Comparison of ENCODE assay signal across 8 cellular contexts in the genomic region with DNA sequence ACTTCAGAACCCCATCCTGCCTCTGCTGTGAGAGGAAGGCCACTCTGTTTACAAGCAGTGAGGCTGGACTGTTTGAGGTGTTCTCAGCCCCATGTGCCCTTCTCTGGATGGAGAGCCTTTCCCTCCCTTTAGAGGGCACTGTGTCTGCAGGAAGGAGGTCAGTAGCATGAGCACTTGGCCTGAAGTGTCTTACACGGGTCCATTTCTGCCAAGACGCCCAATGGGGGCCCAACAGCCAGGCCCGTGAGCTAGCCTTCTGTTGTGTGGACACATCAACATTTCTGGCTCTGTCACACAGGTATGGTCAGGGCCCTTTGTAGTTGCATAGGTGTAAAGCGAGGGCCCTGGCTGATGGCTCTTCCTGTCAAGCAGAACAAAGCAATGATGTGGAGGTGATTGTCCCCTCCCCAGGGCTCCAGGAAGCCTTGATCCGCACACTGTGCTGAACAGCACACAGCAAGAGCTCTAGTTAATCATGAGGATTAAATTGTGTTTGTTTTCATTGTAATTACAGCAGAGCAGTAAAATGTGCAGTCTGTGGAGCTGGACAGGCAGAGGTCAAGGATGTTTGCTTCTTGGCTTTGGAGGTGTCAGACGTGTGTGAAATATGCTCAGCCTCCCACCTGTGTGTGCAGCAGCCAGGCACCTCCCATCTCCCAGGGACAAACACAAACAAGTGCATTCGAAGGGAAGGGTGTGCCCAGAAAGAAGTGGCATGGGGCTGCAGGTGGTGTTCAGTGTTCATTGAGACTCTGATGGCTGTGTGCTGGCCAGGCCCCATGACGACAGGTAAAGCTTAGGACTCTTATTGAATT.
DNase-seq lines count a peak whose midpoint lies in the region; ATAC-seq, FAIRE-seq and TF ChIP-seq lines count a peak whose summit lies in the region.

No MANE protein-coding gene starts in this region.

- no peaks in the 10 kb centered on the region for H4K20me1 ChIP-seq in endothelial cell of umbilical vein (replicated peaks; ENCODE audit: control insufficient read depth, extremely low read depth, insufficient read depth, low read length)

- no peak overlapping the region for H3K27ac Mint-ChIP-seq in activated naive CD8-positive, alpha-beta T cell treated with anti-CD3 and anti-CD28 coated beads, Interleukin-2, amount 10 ng/mL, durations not matched to agents 7 days and 5 days
- H3K27ac Mint-ChIP-seq in activated naive CD8-positive, alpha-beta T cell treated with anti-CD3 and anti-CD28 coated beads for 36 hours = no peak overlapping the region

- BruUV-seq in endothelial cell of umbilical vein (replicated peaks; lab: Mats Ljungman, UMichigan) = no TSS peak

- H3K27me3 ChIP-seq in endothelial cell of umbilical vein (ENCODE audit: control insufficient read depth in 2 of 2, insufficient read depth in 2 of 2, low read length in 2 of 2) (no peaks in the 10 kb centered on the region), tibial artery (no peaks in the 10 kb centered on the region)

- H3K4me1 Mint-ChIP-seq in activated naive CD8-positive, alpha-beta T cell treated with anti-CD3 and anti-CD28 coated beads, Interleukin-2, amount 10 ng/mL, durations not matched to agents 7 days and 5 days = peaks cover 2% of the 10 kb centered on the region
- peaks cover 22% of the 10 kb centered on the region for H3K4me1 Mint-ChIP-seq in activated naive CD8-positive, alpha-beta T cell treated with anti-CD3 and anti-CD28 coated beads for 36 hours

- CTCF ChIA-PET in endothelial cell of umbilical vein (lab: Charles Lee) = interaction anchor here (1.0 to 3.5 kb wide), 3 partner anchors 90 to 249 kb away, joined by 3 to 15 read pairs (median 4); no protein-coding TSS in a partner anchor

- no peak overlapping the region for H3K4me2 ChIP-seq in endothelial cell of umbilical vein (ENCODE audit: insufficient read depth, low read length)

- no peaks in the 10 kb centered on the region for H3K9me3 Mint-ChIP-seq in activated naive CD8-positive, alpha-beta T cell treated with anti-CD3 and anti-CD28 coated beads, Interleukin-2, amount 10 ng/mL, durations not matched to agents 7 days and 5 days
- no peaks in the 10 kb centered on the region for H3K9me3 Mint-ChIP-seq in activated naive CD8-positive, alpha-beta T cell treated with anti-CD3 and anti-CD28 coated beads for 36 hours

- dilution Hi-C loops in endothelial cell of umbilical vein (cut with MboI; ENCODE audit: extremely low pct_ligation_motif_present, low sequenced_read_pairs) = no loop called here

- no peaks in the 10 kb centered on the region for H3K36me3 ChIP-seq in endothelial cell of umbilical vein (ENCODE audit: control insufficient read depth in 2 of 2, extremely low read depth in 1 of 2, insufficient read depth in 2 of 2, low read length in 2 of 2)
- H3K36me3 ChIP-seq in tibial artery = no peaks in the 10 kb centered on the region

- no peak overlapping the region for H3K4me3 Mint-ChIP-seq in activated naive CD8-positive, alpha-beta T cell treated with anti-CD3 and anti-CD28 coated beads, Interleukin-2, amount 10 ng/mL, durations not matched to agents 7 days and 5 days
- no peak overlapping the region for H3K4me3 Mint-ChIP-seq in activated naive CD8-positive, alpha-beta T cell treated with anti-CD3 and anti-CD28 coated beads for 36 hours

- no peak overlapping the region for H3K4me3 ChIP-seq in endothelial cell of umbilical vein (replicated peaks in 1 of 3; ENCODE audit: insufficient read depth in 1 of 3, low read depth in 1 of 3, low read length in 3 of 3)
- no peak overlapping the region for H3K4me3 ChIP-seq in tibial artery

- H2AFZ ChIP-seq in endothelial cell of umbilical vein (ENCODE audit: low read depth, low read length) = no peak overlapping the region

- no peaks in the 10 kb centered on the region for H3K9me1 ChIP-seq in endothelial cell of umbilical vein (replicated peaks; ENCODE audit: control insufficient read depth, extremely low read depth, insufficient read depth, low read length)

- H3K27ac ChIP-seq in endothelial cell of umbilical vein (ENCODE audit: insufficient read depth, low read depth, low read length) (no peak overlapping the region), tibial artery (no peak overlapping the region)

- POLR2A ChIA-PET in activated naive CD8-positive, alpha-beta T cell treated with anti-CD3 and anti-CD28 coated beads, Interleukin-2, amount 10 ng/mL, durations not matched to agents 7 days and 5 days (lab: Charles Lee) = no interaction called here
- POLR2A ChIA-PET in endothelial cell of umbilical vein (lab: Charles Lee) = no interaction called here

- no peak for DNase-seq in activated naive CD8-positive, alpha-beta T cell treated with anti-CD3 and anti-CD28 coated beads, Interleukin-2, amount 10 ng/mL, durations not matched to agents 7 days and 5 days
- DNase-seq in activated naive CD8-positive, alpha-beta T cell treated with anti-CD3 and anti-CD28 coated beads for 36 hours = no peak
- peak; percentile 75 for DNase-seq in NCI-H2196 treated with DMSO at 0.1 percent for 48 hours (lab: John Stamatoyannopoulos, UW; ENCODE audit: unreplicated experiment)
- no peak for DNase-seq in endothelial cell of umbilical vein (ENCODE audit: low read depth, low spot score)
- DNase-seq in tibial artery = peak; percentile 11 to 49
- no peak for DNase-seq in 8988T
- no peak for DNase-seq in erythroblast (lab: John Stamatoyannopoulos, UW)

- no peaks in the 10 kb centered on the region for H3K36me3 Mint-ChIP-seq in activated naive CD8-positive, alpha-beta T cell treated with anti-CD3 and anti-CD28 coated beads, Interleukin-2, amount 10 ng/mL, durations not matched to agents 7 days and 5 days
- H3K36me3 Mint-ChIP-seq in activated naive CD8-positive, alpha-beta T cell treated with anti-CD3 and anti-CD28 coated beads for 36 hours = no peaks in the 10 kb centered on the region

- no peak overlapping the region for H3K9ac ChIP-seq in endothelial cell of umbilical vein (replicated peaks; ENCODE audit: extremely low read depth, insufficient read depth, low read length)

- peak; percentile 45 for ATAC-seq in activated naive CD8-positive, alpha-beta T cell treated with anti-CD3 and anti-CD28 coated beads, Interleukin-2, amount 10 ng/mL, durations not matched to agents 7 days and 5 days (ENCODE audit: low read depth)
- ATAC-seq in HG03196 (IDR thresholded peaks at IDR 0.05; ENCODE audit: unreplicated experiment) = no peak

- peaks cover 3% of the 10 kb centered on the region for H3K27me3 Mint-ChIP-seq in activated naive CD8-positive, alpha-beta T cell treated with anti-CD3 and anti-CD28 coated beads, Interleukin-2, amount 10 ng/mL, durations not matched to agents 7 days and 5 days
- H3K27me3 Mint-ChIP-seq in activated naive CD8-positive, alpha-beta T cell treated with anti-CD3 and anti-CD28 coated beads for 36 hours = no peaks in the 10 kb centered on the region

- peak; percentile 24 to 45 for TF ChIP-seq CTCF in endothelial cell of umbilical vein (IDR thresholded peaks at IDR 0.05; ENCODE audit: extremely low read depth in 1 of 2, insufficient read depth in 1 of 2, low read depth in 1 of 2, low read length in 2 of 2)
- no peak for TF ChIP-seq CTCF in tibial artery (IDR thresholded peaks at IDR 0.05)

- TF ChIP-seq POLR2A in endothelial cell of umbilical vein (IDR thresholded peaks at IDR 0.05; ENCODE audit: low read depth, low read length) (no peak), erythroblast (IDR thresholded peaks at IDR 0.05; ENCODE audit: low read length) (no peak)

- FAIRE-seq in endothelial cell of umbilical vein (lab: Jason Lieb, UNC) = peak; percentile 28

- intact Hi-C loops in endothelial cell of umbilical vein (cut with micrococcal nuclease) (loop anchor here (1.0 to 5.0 kb wide), 2 partner anchors 23 to 49 kb away; no protein-coding TSS in a partner anchor), tibial artery (cut with DNase I; ENCODE audit: low total_unique reads) (no loop called here)

- H3K79me2 ChIP-seq in endothelial cell of umbilical vein (ENCODE audit: control insufficient read depth, insufficient read depth, low read length) = no peaks in the 10 kb centered on the region

- no peaks in the 10 kb centered on the region for H3K9me3 ChIP-seq in endothelial cell of umbilical vein (replicated peaks; ENCODE audit: control insufficient read depth, insufficient read depth, low read length)
- no peaks in the 10 kb centered on the region for H3K9me3 ChIP-seq in tibial artery

- H3K4me1 ChIP-seq in endothelial cell of umbilical vein (ENCODE audit: control insufficient read depth, extremely low read depth, insufficient read depth, low read length) (peaks cover 26% of the 10 kb centered on the region), tibial artery (peaks cover 0 to 80% (median 38%) of the 10 kb centered on the region in 4 donors)

TF ChIP-seq in endothelial cell of umbilical vein, 7 proteins besides CTCF, POLR2A, EP300 and RAD21:
- no peak for TF ChIP-seq JUN (IDR thresholded peaks at IDR 0.05; ENCODE audit: borderline replicate concordance, insufficient read depth, insufficient read length, low read depth)
- TF ChIP-seq, protein P1, sequence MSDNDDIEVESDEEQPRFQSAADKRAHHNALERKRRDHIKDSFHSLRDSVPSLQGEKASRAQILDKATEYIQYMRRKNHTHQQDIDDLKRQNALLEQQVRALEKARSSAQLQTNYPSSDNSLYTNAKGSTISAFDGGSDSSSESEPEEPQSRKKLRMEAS (IDR thresholded peaks at IDR 0.05; ENCODE audit: insufficient read depth, insufficient read length) = no peak
- TF ChIP-seq GATA2 (IDR thresholded peaks at IDR 0.05; ENCODE audit: insufficient read depth, insufficient read length, low read depth, low read length) = no peak
- no peak for TF ChIP-seq MYC (IDR thresholded peaks at IDR 0.05; ENCODE audit: low read depth, low read length)
- TF ChIP-seq FOS (IDR thresholded peaks at IDR 0.05; ENCODE audit: borderline replicate concordance, insufficient read depth, low read length) = no peak
- no peak for TF ChIP-seq EZH2 (IDR thresholded peaks at IDR 0.05; ENCODE audit: borderline replicate concordance, low read depth, low read length, severe bottlenecking)
- no peak for TF ChIP-seq POLR2AphosphoS5 (IDR thresholded peaks at IDR 0.05; ENCODE audit: insufficient read depth, low read depth, low read length)

Comparison
In these comparisons a context has a peak if more than half of its experiments do, and no peak if none do; other contexts are left out.
1. DNase-seq: peak in NCI-H2196 treated with DMSO at 0.1 percent for 48 hours (single experiment) and tibial artery (2 of 2); none in activated naive CD8-positive, alpha-beta T cell treated with anti-CD3 and anti-CD28 coated beads, Interleukin-2, amount 10 ng/mL, durations not matched to agents 7 days and 5 days (single experiment), activated naive CD8-positive, alpha-beta T cell treated with anti-CD3 and anti-CD28 coated beads for 36 hours (single experiment), endothelial cell of umbilical vein (single experiment), 8988T (single experiment) and erythroblast (0 of 2).
2. CTCF ChIP-seq: peak in endothelial cell of umbilical vein (2 of 2); none in tibial artery (0 of 2).